In the genomic region with DNA sequence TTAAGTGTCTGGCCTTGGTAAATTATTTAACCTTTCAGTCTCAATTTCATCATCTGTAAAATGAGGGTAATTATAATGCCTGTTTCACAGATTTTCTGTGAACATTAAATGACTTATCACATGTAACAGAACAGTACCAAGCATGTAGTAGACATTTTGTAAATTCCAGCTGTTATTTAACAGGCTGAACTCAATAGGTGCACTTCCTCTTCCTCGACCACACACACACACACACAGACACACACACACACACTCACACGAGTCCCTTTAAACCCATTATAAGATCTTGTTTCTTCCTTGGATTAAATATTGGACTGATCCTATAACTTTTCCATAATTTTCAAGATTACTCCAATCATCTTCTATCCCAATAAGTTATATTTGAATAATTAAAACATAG, we compare ENCODE assay signal across 20 cellular contexts.
"Had no signal": no experiment of that assay in that cellular context is flagged by ENCODE, and none has a peak within 500 bp of the region (broad histone marks: within the 10 kb centered on the region; RNA-seq: fewer than 3 reads in every experiment).

No MANE protein-coding gene starts in this region.

- H3K4me3 ChIP-seq: pancreas, psoas muscle, right lobe of liver, spleen, tibial artery, upper lobe of left lung, uterus had no signal

- H3K36me3 ChIP-seq: pancreas, right lobe of liver, spleen, tibial artery, upper lobe of left lung, uterus had no signal

- H3K9me3 ChIP-seq: pancreas, psoas muscle, right lobe of liver, spleen, tibial artery, upper lobe of left lung, uterus had no signal

- H3K4me1 ChIP-seq: pancreas, psoas muscle, right lobe of liver, tibial artery, upper lobe of left lung, uterus had no signal

- H3K27ac ChIP-seq: pancreas, psoas muscle, right lobe of liver, spleen, tibial artery, upper lobe of left lung, uterus had no signal

- FAIRE-seq: endometrium, frontal cortex, pancreas had no signal

- ATAC-seq: esophagus mucosa; left colon; pancreas; psoas muscle; right lobe of liver; stimulated activated memory B cell treated with anti-CD40 and anti-IgM and Interleukin-4, amounts not matched to agents 10 μg/mL and 1 μg/mL and 100 μg/mL, for 72 hours had no signal

- DNase-seq: effector memory CD4-positive, alpha-beta T cell; left colon; mesendoderm; naive B cell; occipital lobe; pancreas; psoas muscle; retina; right lobe of liver; spleen; stimulated activated CD4-positive, alpha-beta T cell treated with anti-CD3 and anti-CD28 coated beads, Interleukin-15, amount 100 ng/mL, for 24 hours; stimulated activated CD4-positive, alpha-beta T cell treated with anti-CD3 and anti-CD28 coated beads, Interleukin-1b, Interleukin-23, amount 100 ng/mL, for 48 hours; stimulated activated CD4-positive, alpha-beta T cell treated with anti-CD3 and anti-CD28 coated beads, Interleukin-4, amount 100 ng/mL, for 24 hours; tibial artery; upper lobe of left lung; uterus had no signal

- H3K27me3 ChIP-seq: pancreas, right lobe of liver, tibial artery, upper lobe of left lung, uterus had no signal
